Comparison of ENCODE assay signal across 10 cellular contexts in the genomic region with DNA sequence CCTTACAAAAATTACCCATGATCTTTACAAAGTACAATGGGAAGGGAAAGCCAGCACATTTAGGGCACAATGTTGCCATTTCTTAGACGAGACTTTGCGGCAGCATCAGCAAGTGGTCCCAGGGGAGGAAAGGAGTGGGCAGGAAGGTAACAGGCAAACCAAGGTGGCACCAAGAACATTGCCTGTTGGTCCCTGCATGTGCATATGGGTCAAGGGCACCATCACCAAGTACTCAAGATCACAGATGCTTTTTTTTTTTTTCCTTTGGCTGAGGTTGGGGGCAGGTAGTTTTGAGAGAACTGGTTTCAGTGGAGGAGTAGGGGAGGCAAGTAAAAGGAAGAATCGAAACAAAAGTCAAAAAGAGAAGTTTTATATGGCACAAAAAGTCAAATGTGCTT. TPM values are rescaled to one million over a fixed set of nuclear protein-coding genes. Genes with fewer than 3 reads are reported as not detected.
DNase-seq lines count a peak whose midpoint lies in the region; ATAC-seq and TF ChIP-seq lines count a peak whose summit lies in the region.
"Had no signal": no experiment of that assay in that cellular context is flagged by ENCODE, and none has a peak within 500 bp of the region (broad histone marks: within the 10 kb centered on the region; RNA-seq: fewer than 3 reads in every experiment).

No MANE protein-coding gene starts in this region.

- no peaks in the 10 kb centered on the region for H3F3A ChIP-seq in GM23338 (replicated peaks; ENCODE audit: low read depth)

- H3K27ac ChIP-seq in Peyer's patch (peak overlapping the region; percentile 66 to 86 (median 78)), GM23338 (ENCODE audit: low read depth) (no peak overlapping the region)
- H3K27ac ChIP-seq: cardiac muscle cell had no signal

- peaks cover 0 to 10% (median 0%) of the 10 kb centered on the region in 4 donors for H3K4me1 ChIP-seq in Peyer's patch
- no peaks in the 10 kb centered on the region for H3K4me1 ChIP-seq in GM23338 (ENCODE audit: insufficient read depth)

- no peak overlapping the region for H2AFZ ChIP-seq in GM23338

- no peak overlapping the region for H3K4me2 ChIP-seq in GM23338

- TF ChIP-seq POLR2A in GM15510 (IDR thresholded peaks at IDR 0.05; ENCODE audit: borderline replicate concordance, extremely low read depth, insufficient read length) (peak; percentile 20), Peyer's patch (IDR thresholded peaks at IDR 0.05) (no peak)

- H3K27me3 Mint-ChIP-seq in naive thymus-derived CD8-positive, alpha-beta T cell: no peaks in the 10 kb centered on the region
- no peaks in the 10 kb centered on the region for H3K27me3 Mint-ChIP-seq in GM23338 (ENCODE audit: insufficient read depth, low read depth, poor library complexity)

- no peaks in the 10 kb centered on the region for H3K9me2 ChIP-seq in GM23338 (ENCODE audit: insufficient read depth)

- H3K27me3 ChIP-seq in Peyer's patch (no peaks in the 10 kb centered on the region), GM23338 (ENCODE audit: insufficient read depth) (no peaks in the 10 kb centered on the region)
- H3K27me3 ChIP-seq: cardiac muscle cell had no signal

- no peaks in the 10 kb centered on the region for H3K79me2 ChIP-seq in GM23338 (replicated peaks; ENCODE audit: insufficient read depth)

- H4K20me1 ChIP-seq in GM23338 (replicated peaks; ENCODE audit: insufficient read depth): no peaks in the 10 kb centered on the region

- peak overlapping the region; percentile 93 to 100 (median 98) for H3K27ac Mint-ChIP-seq in naive thymus-derived CD8-positive, alpha-beta T cell
- H3K27ac Mint-ChIP-seq in GM23338: no peak overlapping the region

- DNase-seq in Peyer's patch: peak in 2 of 3 donors; percentile 62 to 76
- peak in 2 of 10 donors; percentile 28 to 31 for DNase-seq in naive thymus-derived CD8-positive, alpha-beta T cell
- no peak for DNase-seq in SK-N-DZ (ENCODE audit: low spot score)
- DNase-seq in OCI-M2 (lab: John Stamatoyannopoulos, UW; ENCODE audit: unreplicated experiment): no peak
- DNase-seq in DMS79 treated with DMSO at 0.1 percent for 48 hours (lab: John Stamatoyannopoulos, UW): no peak
- no peak for DNase-seq in GM23338 (ENCODE audit: low spot score)
- DNase-seq: IMR-90 had no signal

- H3K36me3 Mint-ChIP-seq in naive thymus-derived CD8-positive, alpha-beta T cell: peaks cover 39 to 42% (median 39%) of the 10 kb centered on the region in 3 donors
- no peaks in the 10 kb centered on the region for H3K36me3 Mint-ChIP-seq in GM23338 (ENCODE audit: low read depth)

- H3K36me3 ChIP-seq in Peyer's patch (no peaks in the 10 kb centered on the region), GM23338 (ENCODE audit: insufficient read depth) (no peaks in the 10 kb centered on the region)
- H3K36me3 ChIP-seq: cardiac muscle cell had no signal

- peaks cover 28 to 59% (median 47%) of the 10 kb centered on the region in 4 donors for H3K4me1 Mint-ChIP-seq in naive thymus-derived CD8-positive, alpha-beta T cell
- peaks cover 2% of the 10 kb centered on the region; the same call in 1 of the 3 replicates for H3K4me1 Mint-ChIP-seq in GM23338

- TF ChIP-seq CTCF in Peyer's patch (IDR thresholded peaks at IDR 0.05) (no peak), GM23338 (conservative IDR thresholded peaks at IDR 0.05; ENCODE audit: low read depth in 2 of 2) (no peak)

- ATAC-seq in GM21423 (IDR thresholded peaks at IDR 0.05; ENCODE audit: unreplicated experiment) (peak; percentile 23), GM23338 (no peak)
- ATAC-seq in naive thymus-derived CD8-positive, alpha-beta T cell: peak in 1 of 2 donors; percentile 1

- no peaks in the 10 kb centered on the region for H3K9me3 ChIP-seq in Peyer's patch

- peaks cover 0 to 4% (median 0%) of the 10 kb centered on the region in 9 donors for H3K9me3 Mint-ChIP-seq in naive thymus-derived CD8-positive, alpha-beta T cell
- H3K9me3 Mint-ChIP-seq in GM23338: no peaks in the 10 kb centered on the region

- H3K4me3 Mint-ChIP-seq in naive thymus-derived CD8-positive, alpha-beta T cell: peak overlapping the region; percentile 84 to 99 (median 94)
- H3K4me3 Mint-ChIP-seq in GM23338: no peak overlapping the region

- POLR2A ChIA-PET in naive thymus-derived CD8-positive, alpha-beta T cell (lab: Charles Lee): interaction anchor here (0.8 to 16.6 kb wide), 12 partner anchors 9 to 112 kb away, joined by 3 to 411 read pairs (median 7); no protein-coding TSS in a partner anchor

- H3K4me3 ChIP-seq in Peyer's patch: peak overlapping the region; percentile 35 to 51 (median 46)
- H3K4me3 ChIP-seq in GM23338: no peak overlapping the region
- H3K4me3 ChIP-seq: cardiac muscle cell had no signal

TF ChIP-seq in GM23338, 12 proteins besides CTCF, POLR2A, EP300 and RAD21:
- TF ChIP-seq ZNF114 (CRISPR knock-in tag; IDR thresholded peaks at IDR 0.05): no peak
- no peak for TF ChIP-seq EZH2 (IDR thresholded peaks at IDR 0.05; ENCODE audit: low read depth, unreplicated experiment)
- TF ChIP-seq STAT1 (IDR thresholded peaks at IDR 0.05; ENCODE audit: unreplicated experiment): no peak
- TF ChIP-seq POLR2AphosphoS5 (IDR thresholded peaks at IDR 0.05; ENCODE audit: low read depth): no peak
- TF ChIP-seq, protein P1, sequence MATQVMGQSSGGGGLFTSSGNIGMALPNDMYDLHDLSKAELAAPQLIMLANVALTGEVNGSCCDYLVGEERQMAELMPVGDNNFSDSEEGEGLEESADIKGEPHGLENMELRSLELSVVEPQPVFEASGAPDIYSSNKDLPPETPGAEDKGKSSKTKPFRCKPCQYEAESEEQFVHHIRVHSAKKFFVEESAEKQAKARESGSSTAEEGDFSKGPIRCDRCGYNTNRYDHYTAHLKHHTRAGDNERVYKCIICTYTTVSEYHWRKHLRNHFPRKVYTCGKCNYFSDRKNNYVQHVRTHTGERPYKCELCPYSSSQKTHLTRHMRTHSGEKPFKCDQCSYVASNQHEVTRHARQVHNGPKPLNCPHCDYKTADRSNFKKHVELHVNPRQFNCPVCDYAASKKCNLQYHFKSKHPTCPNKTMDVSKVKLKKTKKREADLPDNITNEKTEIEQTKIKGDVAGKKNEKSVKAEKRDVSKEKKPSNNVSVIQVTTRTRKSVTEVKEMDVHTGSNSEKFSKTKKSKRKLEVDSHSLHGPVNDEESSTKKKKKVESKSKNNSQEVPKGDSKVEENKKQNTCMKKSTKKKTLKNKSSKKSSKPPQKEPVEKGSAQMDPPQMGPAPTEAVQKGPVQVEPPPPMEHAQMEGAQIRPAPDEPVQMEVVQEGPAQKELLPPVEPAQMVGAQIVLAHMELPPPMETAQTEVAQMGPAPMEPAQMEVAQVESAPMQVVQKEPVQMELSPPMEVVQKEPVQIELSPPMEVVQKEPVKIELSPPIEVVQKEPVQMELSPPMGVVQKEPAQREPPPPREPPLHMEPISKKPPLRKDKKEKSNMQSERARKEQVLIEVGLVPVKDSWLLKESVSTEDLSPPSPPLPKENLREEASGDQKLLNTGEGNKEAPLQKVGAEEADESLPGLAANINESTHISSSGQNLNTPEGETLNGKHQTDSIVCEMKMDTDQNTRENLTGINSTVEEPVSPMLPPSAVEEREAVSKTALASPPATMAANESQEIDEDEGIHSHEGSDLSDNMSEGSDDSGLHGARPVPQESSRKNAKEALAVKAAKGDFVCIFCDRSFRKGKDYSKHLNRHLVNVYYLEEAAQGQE (IDR thresholded peaks at IDR 0.05; ENCODE audit: unreplicated experiment): no peak

RNA-seq across cellular contexts. Expression of gene CYTIP, which starts 0.8 kb away (rescaled TPM):
- 100 to 1,000 TPM in 1 of 4 donors, 10 to 100 TPM in 3; 11.8 to 182 (median 21.0) TPM for total RNA-seq in Peyer's patch
- total RNA-seq in naive thymus-derived CD8-positive, alpha-beta T cell: 100 to 1,000 TPM; 308 to 341 TPM
- 100 to 1,000 TPM; 140 to 220 (median 155) TPM for polyA plus RNA-seq in naive thymus-derived CD8-positive, alpha-beta T cell
- polyA plus RNA-seq in SK-N-DZ (2014; cell fraction: cytosol; rRNA removed): not detected in 2 replicates
- polyA plus RNA-seq in SK-N-DZ (2014; cell fraction: nucleus; rRNA removed): not detected in 2 replicates
- total RNA-seq in GM23338 (2014; rRNA removed; shearing (Covaris generic)): not detected in 2 replicates
- 0.28 TPM in 1 of 2 replicates, not detected in the other for polyA plus RNA-seq in GM23338 (2016; fragmentation: Nextera tagmentation; extraction: Ambion mirVana)
- total RNA-seq: cardiac muscle cell, IMR-90 had no signal
- polyA plus RNA-seq: cardiac muscle cell, IMR-90 had no signal

Comparison
In these comparisons a context has a peak if more than half of its experiments do, and no peak if none do; other contexts are left out.
1. DNase-seq: peak in Peyer's patch (2 of 3); none in SK-N-DZ (single experiment), OCI-M2 (single experiment), DMS79 treated with DMSO at 0.1 percent for 48 hours (single experiment) and GM23338 (single experiment).
2. RNA of gene CYTIP, which starts 0.8 kb away (total RNA-seq): 308 to 341 TPM in naive thymus-derived CD8-positive, alpha-beta T cell and 11.8 to 182 TPM in Peyer's patch; not detected in GM23338; every median in the first group is over 10 times any median in the second.